In genomic region chr7:3210531-3210930, GRCh38 we compare ENCODE assay signal across 24 cellular contexts.
DNase-seq lines count a peak whose midpoint lies in the region; ATAC-seq, FAIRE-seq and TF ChIP-seq lines count a peak whose summit lies in the region.
"Had no signal": no experiment of that assay in that cellular context is flagged by ENCODE, and none has a peak within 500 bp of the region (broad histone marks: within the 10 kb centered on the region; RNA-seq: fewer than 3 reads in every experiment).

No MANE protein-coding gene starts in this region.

- POLR2A ChIA-PET in A549 (lab: Yijun Ruan, JAX) (no interaction called here), K562 (lab: Yijun Ruan, JAX) (no interaction called here)

- no peaks in the 10 kb centered on the region for H3K4me1 Mint-ChIP-seq in activated T-helper 17 cell treated with anti-CD3 and anti-CD28 coated beads, Interleukin-2, amount 50 U/mL, for 72 hours
- H3K4me1 Mint-ChIP-seq: stimulated activated memory B cell treated with anti-CD40 and anti-IgM and Interleukin-4, amounts not matched to agents 10 μg/mL and 1 μg/mL and 100 μg/mL, for 72 hours had no signal

- CTCF ChIA-PET in A549 (lab: Yijun Ruan, JAX) (no interaction called here), K562 (lab: Yijun Ruan, JAX; ENCODE audit: low intra/inter-chr PET ratio) (interaction anchor here (0.5 kb wide), 1 partner anchor 1946 kb away, joined by 3 read pairs; no protein-coding TSS in a partner anchor)

- TF ChIP-seq RAD21 in A549 (conservative IDR thresholded peaks at IDR 0.05 in 1 of 2, IDR thresholded peaks at IDR 0.05 in 1 of 2) (peak in 1 of 2 experiments; percentile 26; a peak in 2 of 5 replicates), K562 (CRISPR knock-in tag; conservative IDR thresholded peaks at IDR 0.05 in 1 of 2, IDR thresholded peaks at IDR 0.05 in 1 of 2) (no peak)

- H3K36me3 ChIP-seq in K562 (ENCODE audit: control insufficient read depth, insufficient read depth, low read length): no peaks in the 10 kb centered on the region
- H3K36me3 ChIP-seq: HAP-1, pancreas, thoracic aorta had no signal

- H3K9me3 Mint-ChIP-seq in activated T-helper 17 cell treated with anti-CD3 and anti-CD28 coated beads, Interleukin-2, amount 50 U/mL, for 72 hours: no peaks in the 10 kb centered on the region
- H3K9me3 Mint-ChIP-seq: CD8-positive, alpha-beta T cell; naive thymus-derived CD4-positive, alpha-beta T cell; T-helper 1 cell treated with Interleukin-12 subunit alpha and Interleukin-12 subunit beta and Interleukin-4 antibody, amounts not matched to agents 30 μg/mL and 1 μg/mL, for 36 hours had no signal

- H3K27ac ChIP-seq in A549 (no peak overlapping the region), K562 (ENCODE audit: extremely low read depth, low read depth, low read length) (no peak overlapping the region)
- H3K27ac ChIP-seq: pancreas, thoracic aorta had no signal

- ATAC-seq in A549 (peak; percentile 43 to 53; a peak in 3 of 6 replicates), K562 (peak; percentile 49; the same call in 1 of the 3 replicates), left lobe of liver (no peak)
- ATAC-seq in activated T-helper 17 cell treated with anti-CD3 and anti-CD28 coated beads, Interleukin-2, amount 50 U/mL, for 72 hours (replicated peaks): no peak
- ATAC-seq: CD8-positive, alpha-beta T cell; naive thymus-derived CD4-positive, alpha-beta T cell; pancreas; stimulated activated memory B cell treated with anti-CD40 and anti-IgM and Interleukin-4, amounts not matched to agents 10 μg/mL and 1 μg/mL and 100 μg/mL, for 72 hours had no signal

- peaks cover 2 to 9% of the 10 kb centered on the region in 2 experiments; a peak in 4 of 5 replicates for H3K27me3 ChIP-seq in K562 (ENCODE audit: control insufficient read depth in 2 of 2, insufficient read depth in 2 of 2, low read length in 2 of 2)
- H3K27me3 ChIP-seq: pancreas had no signal

- no peaks in the 10 kb centered on the region for H4K20me1 ChIP-seq in K562 (replicated peaks; ENCODE audit: control insufficient read depth, insufficient read depth, low read length)

- no peak for TF ChIP-seq EP300 in A549 (IDR thresholded peaks at IDR 0.05)
- no peak for TF ChIP-seq EP300 in K562 (IDR thresholded peaks at IDR 0.05; ENCODE audit: low read length)

- intact Hi-C loops in K562 (cut with micrococcal nuclease): no loop called here

- no peaks in the 10 kb centered on the region for H3K4me1 ChIP-seq in A549
- no peaks in the 10 kb centered on the region for H3K4me1 ChIP-seq in K562 (replicated peaks in 1 of 2; ENCODE audit: control insufficient read depth in 2 of 2, insufficient read depth in 2 of 2, low read length in 2 of 2)
- H3K4me1 ChIP-seq: HAP-1 had no signal

- no TSS peak for BruUV-seq in K562 (replicated peaks; lab: Mats Ljungman, UMichigan)

- 87% methylated on average over 2 of the region's 2 CpGs for WGBS in A549 (ENCODE audit: missing lambda C conversion rate)
- 5% methylated on average over 2 of the region's 2 CpGs for WGBS in K562 (ENCODE audit: insufficient coverage, low coverage, missing lambda C conversion rate)

- in situ Hi-C loops in K562 (cut with MboI): no loop called here

- no peak overlapping the region for H2AFZ ChIP-seq in K562 (ENCODE audit: low read depth, low read length)

- H3K4me3 Mint-ChIP-seq in activated T-helper 17 cell treated with anti-CD3 and anti-CD28 coated beads, Interleukin-2, amount 50 U/mL, for 72 hours: no peak overlapping the region
- H3K4me3 Mint-ChIP-seq: CD8-positive, alpha-beta T cell; naive thymus-derived CD4-positive, alpha-beta T cell; stimulated activated memory B cell treated with anti-CD40 and anti-IgM and Interleukin-4, amounts not matched to agents 10 μg/mL and 1 μg/mL and 100 μg/mL, for 72 hours; T-helper 1 cell treated with Interleukin-12 subunit alpha and Interleukin-12 subunit beta and Interleukin-4 antibody, amounts not matched to agents 30 μg/mL and 1 μg/mL, for 36 hours had no signal

- H3K9me3 ChIP-seq in A549 (no peaks in the 10 kb centered on the region), K562 (replicated peaks; ENCODE audit: control insufficient read depth, insufficient read depth, low read depth, low read length) (no peaks in the 10 kb centered on the region)
- H3K9me3 ChIP-seq: HAP-1, pancreas, thoracic aorta had no signal

- no peaks in the 10 kb centered on the region for H3K79me2 ChIP-seq in K562 (ENCODE audit: control insufficient read depth, insufficient read depth, low read length)

- FAIRE-seq in A549 (lab: Jason Lieb, UNC) (no peak), K562 (lab: Jason Lieb, UNC) (no peak)
- FAIRE-seq: frontal cortex, pancreas had no signal

- TF ChIP-seq CTCF in A549 (IDR thresholded peaks at IDR 0.05) (no peak), K562 (IDR thresholded peaks at IDR 0.05 in 2 of 3, conservative IDR thresholded peaks at IDR 0.05 in 1 of 3; ENCODE audit: insufficient read depth in 2 of 3, low read depth in 1 of 3, low read length in 3 of 3) (no peak)

- no peaks in the 10 kb centered on the region for H3K36me3 Mint-ChIP-seq in activated T-helper 17 cell treated with anti-CD3 and anti-CD28 coated beads, Interleukin-2, amount 50 U/mL, for 72 hours (ENCODE audit: low read depth)
- H3K36me3 Mint-ChIP-seq: CD8-positive, alpha-beta T cell; naive thymus-derived CD4-positive, alpha-beta T cell; stimulated activated memory B cell treated with anti-CD40 and anti-IgM and Interleukin-4, amounts not matched to agents 10 μg/mL and 1 μg/mL and 100 μg/mL, for 72 hours had no signal

- TF ChIP-seq POLR2A in A549 (IDR thresholded peaks at IDR 0.05; ENCODE audit: low read length) (no peak), K562 (conservative IDR thresholded peaks at IDR 0.05) (no peak)

- no peak overlapping the region for H3K9ac ChIP-seq in K562 (ENCODE audit: insufficient read depth in 1 of 2, low read depth in 2 of 2, low read length in 2 of 2)

- peaks cover 3% of the 10 kb centered on the region for H3K27me3 Mint-ChIP-seq in activated T-helper 17 cell treated with anti-CD3 and anti-CD28 coated beads, Interleukin-2, amount 50 U/mL, for 72 hours

- H3K4me2 ChIP-seq in A549 (no peak overlapping the region), K562 (ENCODE audit: insufficient read depth, low read length) (no peak overlapping the region)

- DNase-seq in A549 (ENCODE audit: low read depth in 1 of 2, low spot score in 1 of 2) (no peak), ELF-1 (ENCODE audit: low read depth, low spot score) (peak; percentile 54), K562 (ENCODE audit: extremely low read depth in 1 of 4, low spot score in 3 of 4) (no peak), left lobe of liver (ENCODE audit: low spot score) (peak; percentile 15), Kasumi-1 (lab: John Stamatoyannopoulos, UW) (no peak), KG1 (lab: John Stamatoyannopoulos, UW) (no peak)
- DNase-seq: activated gamma-delta T cell treated with Interleukin-2 at 50 U/mL for 16 hours; activated T-cell treated with anti-CD3 and anti-CD28 coated beads for 4 hours; cortex of kidney; DND-41; hypothalamus; Karpas-422; mesenchymal stem cell; naive thymus-derived CD4-positive, alpha-beta T cell; NCI-H2081; NCI-H510A treated with DMSO at 0.1 percent for 48 hours; pancreas had no signal

- H3K4me3 ChIP-seq in A549 (no peak overlapping the region), K562 (no peak overlapping the region)
- H3K4me3 ChIP-seq: HAP-1, pancreas, thoracic aorta had no signal

- H3K9me1 ChIP-seq in K562 (ENCODE audit: control insufficient read depth, insufficient read depth, low read length): no peaks in the 10 kb centered on the region

- no peak overlapping the region for H3K27ac Mint-ChIP-seq in activated T-helper 17 cell treated with anti-CD3 and anti-CD28 coated beads, Interleukin-2, amount 50 U/mL, for 72 hours
- H3K27ac Mint-ChIP-seq: CD8-positive, alpha-beta T cell; stimulated activated memory B cell treated with anti-CD40 and anti-IgM and Interleukin-4, amounts not matched to agents 10 μg/mL and 1 μg/mL and 100 μg/mL, for 72 hours; T-helper 1 cell treated with Interleukin-12 subunit alpha and Interleukin-12 subunit beta and Interleukin-4 antibody, amounts not matched to agents 30 μg/mL and 1 μg/mL, for 36 hours had no signal

TF ChIP-seq in A549, 52 proteins besides CTCF, POLR2A, EP300 and RAD21 (continues in another document):
- TF ChIP-seq ELK1 (IDR thresholded peaks at IDR 0.05; ENCODE audit: low read depth, low read length) (no peak), RARB (CRISPR knock-in tag; IDR thresholded peaks at IDR 0.05) (no peak), E2F6 (IDR thresholded peaks at IDR 0.05; ENCODE audit: borderline replicate concordance, low read depth) (no peak)

TF ChIP-seq in K562, 482 proteins besides CTCF, POLR2A, EP300 and RAD21 (continues in another document):
- TF ChIP-seq ZNF778 (CRISPR knock-in tag; IDR thresholded peaks at IDR 0.05) (no peak), PURB (CRISPR knock-in tag; IDR thresholded peaks at IDR 0.05; ENCODE audit: low read depth) (no peak), NFIC (IDR thresholded peaks at IDR 0.05) (no peak), POU5F1 (IDR thresholded peaks at IDR 0.05; ENCODE audit: borderline replicate concordance, low read depth, low read length, partially characterized antibody) (no peak), PREB (CRISPR knock-in tag; IDR thresholded peaks at IDR 0.05) (no peak), ELK1 (CRISPR knock-in tag; IDR thresholded peaks at IDR 0.05) (no peak), HMG20B (CRISPR knock-in tag; IDR thresholded peaks at IDR 0.05) (no peak), ZNF696 (CRISPR knock-in tag; conservative IDR thresholded peaks at IDR 0.05) (no peak), SLC30A9 (CRISPR knock-in tag; IDR thresholded peaks at IDR 0.05) (no peak), TBP (optimal IDR thresholded peaks at IDR 0.05; ENCODE audit: low read depth, low read length) (no peak)

Comparison
In these comparisons a context has a peak if more than half of its experiments do, and no peak if none do; other contexts are left out.
1. ATAC-seq: peak in A549 (2 of 2) and K562 (single experiment); none in left lobe of liver (single experiment) and activated T-helper 17 cell treated with anti-CD3 and anti-CD28 coated beads, Interleukin-2, amount 50 U/mL, for 72 hours (single experiment).
2. DNase-seq: peak in ELF-1 (single experiment) and left lobe of liver (single experiment); none in A549 (0 of 2), K562 (0 of 4), Kasumi-1 (0 of 2) and KG1 (single experiment).